8 cellular contexts compared by ENCODE assay signal in genomic region chr17:1865252-1866037, GRCh38. TPM values are rescaled to one million over a fixed set of nuclear protein-coding genes. Genes with fewer than 3 reads are reported as not detected.
DNase-seq lines count a peak whose midpoint lies in the region; ATAC-seq and TF ChIP-seq lines count a peak whose summit lies in the region.

No MANE protein-coding gene starts in this region.

- H3K4me1 Mint-ChIP-seq in activated CD4-positive, alpha-beta T cell treated with anti-CD3 and anti-CD28 coated beads, Interleukin-2, amount 10 ng/mL, durations not matched to agents 24 days and 14 days: peaks cover 34% of the 10 kb centered on the region

- intact Hi-C loops in activated CD4-positive, alpha-beta T cell treated with anti-CD3 and anti-CD28 coated beads, Interleukin-2, amount 10 ng/mL, durations not matched to agents 24 days and 14 days (cut with micrococcal nuclease): no loop called here

- DNase-seq in NCI-H510A treated with DMSO at 0.1 percent for 48 hours (lab: John Stamatoyannopoulos, UW) (peak; percentile 1), NCI-H510A (lab: John Stamatoyannopoulos, UW) (no peak), NCI-H1694 treated with DMSO at 0.1 percent for 48 hours (lab: John Stamatoyannopoulos, UW) (peak; percentile 25), epithelial cell of proximal tubule (ENCODE audit: low read depth) (no peak), renal cortical epithelial cell (ENCODE audit: low read depth) (peak; percentile 19)
- peak; percentile 90 for DNase-seq in activated CD4-positive, alpha-beta T cell treated with anti-CD3 and anti-CD28 coated beads, Interleukin-2, amount 10 ng/mL, durations not matched to agents 24 days and 14 days

- no peaks in the 10 kb centered on the region for H3K9me3 Mint-ChIP-seq in activated CD4-positive, alpha-beta T cell treated with anti-CD3 and anti-CD28 coated beads, Interleukin-2, amount 10 ng/mL, durations not matched to agents 24 days and 14 days

- no peak overlapping the region for H3K4me3 ChIP-seq in epithelial cell of proximal tubule (ENCODE audit: low read depth, low read length)

- TF ChIP-seq CTCF in epithelial cell of proximal tubule (conservative IDR thresholded peaks at IDR 0.05; ENCODE audit: low read depth, low read length): peak; percentile 80

- ATAC-seq in HG03175 (IDR thresholded peaks at IDR 0.05; ENCODE audit: unreplicated experiment) (no peak), HG02884 (IDR thresholded peaks at IDR 0.05; ENCODE audit: unreplicated experiment) (no peak)

- peak overlapping the region; percentile 40 for H3K27ac Mint-ChIP-seq in activated CD4-positive, alpha-beta T cell treated with anti-CD3 and anti-CD28 coated beads, Interleukin-2, amount 10 ng/mL, durations not matched to agents 24 days and 14 days

- peaks cover 33% of the 10 kb centered on the region for H3K36me3 Mint-ChIP-seq in activated CD4-positive, alpha-beta T cell treated with anti-CD3 and anti-CD28 coated beads, Interleukin-2, amount 10 ng/mL, durations not matched to agents 24 days and 14 days (ENCODE audit: low read depth)

- no peak overlapping the region for H3K4me3 Mint-ChIP-seq in activated CD4-positive, alpha-beta T cell treated with anti-CD3 and anti-CD28 coated beads, Interleukin-2, amount 10 ng/mL, durations not matched to agents 24 days and 14 days

- H3K27me3 Mint-ChIP-seq in activated CD4-positive, alpha-beta T cell treated with anti-CD3 and anti-CD28 coated beads, Interleukin-2, amount 10 ng/mL, durations not matched to agents 24 days and 14 days: no peaks in the 10 kb centered on the region

RNA-seq across cellular contexts. Expression of gene RPA1, which starts 35.6 kb away (rescaled TPM):
- total RNA-seq in activated CD4-positive, alpha-beta T cell treated with anti-CD3 and anti-CD28 coated beads, Interleukin-2, amount 10 ng/mL, durations not matched to agents 24 days and 14 days: 234 and 238 TPM in 2 replicates
- total RNA-seq in epithelial cell of proximal tubule: 28.5 and 33.4 TPM in 2 replicates
- total RNA-seq in renal cortical epithelial cell: 26.6 and 59.5 TPM in 2 replicates

RNA-seq across cellular contexts. Expression of gene SMYD4, which starts 35.7 kb away (rescaled TPM):
- total RNA-seq in activated CD4-positive, alpha-beta T cell treated with anti-CD3 and anti-CD28 coated beads, Interleukin-2, amount 10 ng/mL, durations not matched to agents 24 days and 14 days: 27.1 and 30.7 TPM in 2 replicates
- total RNA-seq in epithelial cell of proximal tubule (4.6 and 10.5 TPM in 2 replicates), renal cortical epithelial cell (10.1 and 12.1 TPM in 2 replicates)

Comparison
In these comparisons a context has a peak if more than half of its experiments do, and no peak if none do; other contexts are left out.
1. DNase-seq: peak in NCI-H510A treated with DMSO at 0.1 percent for 48 hours (single experiment), NCI-H1694 treated with DMSO at 0.1 percent for 48 hours (single experiment), activated CD4-positive, alpha-beta T cell treated with anti-CD3 and anti-CD28 coated beads, Interleukin-2, amount 10 ng/mL, durations not matched to agents 24 days and 14 days (single experiment) and renal cortical epithelial cell (single experiment); none in NCI-H510A (single experiment) and epithelial cell of proximal tubule (single experiment).